11 cellular contexts compared by ENCODE assay signal in genomic region chr4:105392858-105393257, GRCh38.
"Had no signal": no experiment of that assay in that cellular context is flagged by ENCODE, and none has a peak within 500 bp of the region (broad histone marks: within the 10 kb centered on the region; RNA-seq: fewer than 3 reads in every experiment).

No MANE protein-coding gene starts in this region.

- H3K27ac Mint-ChIP-seq: GM23338, HFFc6 had no signal

- H3K9me3 Mint-ChIP-seq: GM23338, H9, HFFc6 had no signal

- H3K4me3 ChIP-seq: GM23248, GM23338, HAP-1 had no signal

- H3K36me3 ChIP-seq: HAP-1 had no signal

- H3K4me1 Mint-ChIP-seq: GM23338, H9 had no signal

- ATAC-seq: GM23338, HCT116 had no signal

- FAIRE-seq: H1, H54 had no signal

- H3K27ac ChIP-seq: GM23248 had no signal

- H3K4me3 Mint-ChIP-seq: GM23338, H9, HFFc6 had no signal

- H2AFZ ChIP-seq: GM23248, GM23338 had no signal

- H3K9me3 ChIP-seq: HAP-1 had no signal

- H3K4me2 ChIP-seq: GM23338 had no signal

- DNase-seq: GM23248, GOT3, H7, H9, HCEC 1CT, HFFc6 had no signal

- H3K9ac ChIP-seq: GM23248 had no signal
